14 cellular contexts compared by ENCODE assay signal in genomic region chr9:121568101-121568460, GRCh38.
DNase-seq lines count a peak whose midpoint lies in the region; TF ChIP-seq lines count a peak whose summit lies in the region.
"Had no signal": no experiment of that assay in that cellular context is flagged by ENCODE, and none has a peak within 500 bp of the region (broad histone marks: within the 10 kb centered on the region; RNA-seq: fewer than 3 reads in every experiment).

No MANE protein-coding gene starts in this region.

- CTCF ChIA-PET in GM10248 (lab: Yijun Ruan, JAX) = interaction anchor here (1.0 kb wide), 1 partner anchor 18 kb away, joined by 3 read pairs; no protein-coding TSS in a partner anchor

- POLR2A ChIA-PET in GM10248 (lab: Yijun Ruan, JAX) = no interaction called here

- H3K4me1 ChIP-seq in hepatocyte (ENCODE audit: insufficient read depth) (peaks cover 14% of the 10 kb centered on the region), smooth muscle cell (ENCODE audit: low read depth) (peaks cover 21% of the 10 kb centered on the region)

- no peak overlapping the region for H3K9ac ChIP-seq in smooth muscle cell (ENCODE audit: low read depth)

- H3K27ac ChIP-seq in hepatocyte (peak overlapping the region; percentile 79), smooth muscle cell (ENCODE audit: low read depth) (peak overlapping the region; percentile 83)

- H3K4me2 ChIP-seq in hepatocyte (peak overlapping the region; percentile 64), smooth muscle cell (peak overlapping the region; percentile 75)

- no peaks in the 10 kb centered on the region for H3K27me3 ChIP-seq in H7 (ENCODE audit: control insufficient read depth, insufficient read depth, low read length)
- H3K27me3 ChIP-seq in hepatocyte = no peaks in the 10 kb centered on the region
- H3K27me3 ChIP-seq in smooth muscle cell (ENCODE audit: low read depth) = no peaks in the 10 kb centered on the region
- H3K27me3 ChIP-seq: tibial nerve had no signal

- H3K36me3 ChIP-seq in H7 (replicated peaks; ENCODE audit: control insufficient read depth, insufficient read depth, low read length) (no peaks in the 10 kb centered on the region), hepatocyte (replicated peaks; ENCODE audit: insufficient read depth, low read depth) (no peaks in the 10 kb centered on the region), smooth muscle cell (ENCODE audit: low read depth) (no peaks in the 10 kb centered on the region)
- H3K36me3 ChIP-seq: tibial nerve had no signal

- 68% methylated on average over 3 of the region's 3 CpGs for WGBS in hepatocyte (ENCODE audit: low lambda C conversion rate, missing lambda C conversion rate)
- WGBS in smooth muscle cell (ENCODE audit: low lambda C conversion rate) = 72% methylated on average over 3 of the region's 3 CpGs

- in situ Hi-C loops in ACHN (cut with HindIII; ENCODE audit: low pct_ligation_motif_present, low pct_unique_long_range_greater_than_20kb, low sequenced_read_pairs) = loop anchor here (25.0 kb wide), 1 partner anchor 94 kb away; the partner anchor contains the start of gene DAB2IP

- H4K20me1 ChIP-seq in hepatocyte (ENCODE audit: insufficient read depth, poor library complexity, severe bottlenecking) = no peaks in the 10 kb centered on the region
- H4K20me1 ChIP-seq in smooth muscle cell (ENCODE audit: low read depth) = no peaks in the 10 kb centered on the region

- no peaks in the 10 kb centered on the region for H3K79me2 ChIP-seq in hepatocyte
- H3K79me2 ChIP-seq in smooth muscle cell (ENCODE audit: low read depth) = no peaks in the 10 kb centered on the region

- H3K9me3 ChIP-seq in hepatocyte (ENCODE audit: low read depth) (no peaks in the 10 kb centered on the region), smooth muscle cell (replicated peaks; ENCODE audit: low read depth) (no peaks in the 10 kb centered on the region)
- H3K9me3 ChIP-seq: tibial nerve had no signal

- DNase-seq in H7 (peak; percentile 28), cerebellum (ENCODE audit: low spot score) (peak; percentile 38), hepatocyte (ENCODE audit: low spot score) (no peak), smooth muscle cell (lab: John Stamatoyannopoulos, UW; ENCODE audit: unreplicated experiment) (no peak), ACHN (no peak), GM10248 (ENCODE audit: extremely low spot score) (no peak), SW 1271 (lab: John Stamatoyannopoulos, UW) (no peak), NCI-H187 (lab: John Stamatoyannopoulos, UW) (no peak)
- DNase-seq: activated effector memory CD4-positive, alpha-beta T cell treated with Interleukin-2 at 50 U/mL for 16 hours; MM.1S; NCI-H345; stimulated activated CD4-positive, alpha-beta T cell treated with anti-CD3 and anti-CD28 coated beads, Interleukin-15, amount 100 ng/mL, for 24 hours had no signal

- H2AFZ ChIP-seq in hepatocyte (no peak overlapping the region), smooth muscle cell (ENCODE audit: low read depth) (no peak overlapping the region)

- H3F3A ChIP-seq in smooth muscle cell (ENCODE audit: low read depth) = peaks cover 16% of the 10 kb centered on the region

- TF ChIP-seq CTCF in hepatocyte (IDR thresholded peaks at IDR 0.05; ENCODE audit: poor library complexity) (no peak), smooth muscle cell (IDR thresholded peaks at IDR 0.05; ENCODE audit: borderline replicate concordance, insufficient read depth, poor library complexity, severe bottlenecking) (no peak), GM10248 (IDR thresholded peaks at IDR 0.05; ENCODE audit: control extremely low read depth, extremely low read depth, low read depth, missing control alignments) (no peak)

- no peaks in the 10 kb centered on the region for H3K9me2 ChIP-seq in hepatocyte (replicated peaks; ENCODE audit: insufficient read depth)

- no peak overlapping the region for H3K4me3 ChIP-seq in H7 (ENCODE audit: insufficient read depth, low read depth, low read length)
- H3K4me3 ChIP-seq in hepatocyte = no peak overlapping the region
- peak overlapping the region; percentile 21 for H3K4me3 ChIP-seq in smooth muscle cell
- H3K4me3 ChIP-seq: lung, tibial nerve had no signal

Comparison
In these comparisons a context has a peak if more than half of its experiments do, and no peak if none do; other contexts are left out.
1. DNase-seq: peak in H7 (single experiment) and cerebellum (single experiment); none in hepatocyte (single experiment), smooth muscle cell (single experiment), ACHN (single experiment), GM10248 (single experiment), SW 1271 (0 of 2) and NCI-H187 (0 of 2).